In genomic region chr5:154385236-154385512, GRCh38 we compare ENCODE assay signal across 1 cellular context.
TF ChIP-seq lines count a peak whose summit lies in the region.

No MANE protein-coding gene starts in this region.

TF ChIP-seq in HepG2, 621 proteins besides CTCF, POLR2A, EP300 and RAD21 (continued from another document):
- no peak for TF ChIP-seq ZSCAN5A (CRISPR knock-in tag; IDR thresholded peaks at IDR 0.05; ENCODE audit: borderline replicate concordance)
- no peak for TF ChIP-seq TAF15 (IDR thresholded peaks at IDR 0.05; ENCODE audit: low read depth, low read length, poor library complexity, severe bottlenecking)
- no peak for TF ChIP-seq SPEN (CRISPR knock-in tag; IDR thresholded peaks at IDR 0.05; ENCODE audit: low read depth)
- TF ChIP-seq, protein P1, sequence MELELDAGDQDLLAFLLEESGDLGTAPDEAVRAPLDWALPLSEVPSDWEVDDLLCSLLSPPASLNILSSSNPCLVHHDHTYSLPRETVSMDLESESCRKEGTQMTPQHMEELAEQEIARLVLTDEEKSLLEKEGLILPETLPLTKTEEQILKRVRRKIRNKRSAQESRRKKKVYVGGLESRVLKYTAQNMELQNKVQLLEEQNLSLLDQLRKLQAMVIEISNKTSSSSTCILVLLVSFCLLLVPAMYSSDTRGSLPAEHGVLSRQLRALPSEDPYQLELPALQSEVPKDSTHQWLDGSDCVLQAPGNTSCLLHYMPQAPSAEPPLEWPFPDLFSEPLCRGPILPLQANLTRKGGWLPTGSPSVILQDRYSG (CRISPR knock-in tag; IDR thresholded peaks at IDR 0.05) = no peak
- no peak for TF ChIP-seq NFYC (CRISPR knock-in tag; IDR thresholded peaks at IDR 0.05)
- TF ChIP-seq ZNF776 (CRISPR knock-in tag; IDR thresholded peaks at IDR 0.05) = no peak
